In genomic region chr6:131062245-131063027, GRCh38 we compare ENCODE assay signal across 1 cellular context.
TF ChIP-seq lines count a peak whose summit lies in the region.

No MANE protein-coding gene starts in this region.

TF ChIP-seq in HepG2, 621 proteins besides CTCF, POLR2A, EP300 and RAD21 (continued from another document and continues in another):
- TF ChIP-seq HBP1 (CRISPR knock-in tag; IDR thresholded peaks at IDR 0.05; ENCODE audit: low read depth) (no peak), ZNF224 (CRISPR knock-in tag; IDR thresholded peaks at IDR 0.05) (no peak), GLI4 (CRISPR knock-in tag; IDR thresholded peaks at IDR 0.05; ENCODE audit: borderline replicate concordance) (no peak), HMGA1 (CRISPR knock-in tag; conservative IDR thresholded peaks at IDR 0.05) (no peak), ZNF30 (CRISPR knock-in tag; IDR thresholded peaks at IDR 0.05) (no peak), MTA3 (CRISPR knock-in tag; IDR thresholded peaks at IDR 0.05) (no peak), ZNF337 (CRISPR knock-in tag; IDR thresholded peaks at IDR 0.05; ENCODE audit: borderline replicate concordance, low read depth) (no peak), THAP8 (CRISPR knock-in tag; IDR thresholded peaks at IDR 0.05; ENCODE audit: borderline replicate concordance) (0 out of 2 replicates have a peak, but pooled peaks have one; percentile 27), PLRG1 (conservative IDR thresholded peaks at IDR 0.05) (no peak), ZNF251 (CRISPR knock-in tag; IDR thresholded peaks at IDR 0.05) (no peak), SMC3 (IDR thresholded peaks at IDR 0.05; ENCODE audit: low read length) (no peak), JUND (CRISPR knock-in tag; IDR thresholded peaks at IDR 0.05) (no peak), AHR (CRISPR knock-in tag; IDR thresholded peaks at IDR 0.05) (no peak), HCFC1 (IDR thresholded peaks at IDR 0.05; ENCODE audit: low read depth, low read length) (no peak), ZNF709 (CRISPR knock-in tag; IDR thresholded peaks at IDR 0.05) (no peak), ZNF18 (CRISPR knock-in tag; IDR thresholded peaks at IDR 0.05; ENCODE audit: insufficient replicate concordance) (peak; percentile 5), SAP130 (CRISPR knock-in tag; IDR thresholded peaks at IDR 0.05; ENCODE audit: low read depth) (peak; percentile 50; the same call in 1 of the 2 replicates), ZBTB40 (IDR thresholded peaks at IDR 0.05) (no peak), ZBTB40 (CRISPR knock-in tag; IDR thresholded peaks at IDR 0.05) (no peak), SCMH1 (CRISPR knock-in tag; IDR thresholded peaks at IDR 0.05; ENCODE audit: borderline replicate concordance) (no peak), ZNF10 (CRISPR knock-in tag; IDR thresholded peaks at IDR 0.05; ENCODE audit: borderline replicate concordance, low read depth) (no peak), ZUFSP (CRISPR knock-in tag; IDR thresholded peaks at IDR 0.05; ENCODE audit: borderline replicate concordance) (no peak), THRA (CRISPR knock-in tag; IDR thresholded peaks at IDR 0.05; ENCODE audit: borderline replicate concordance) (peak; percentile 2; the same call in 1 of the 2 replicates), PPARG (CRISPR knock-in tag; conservative IDR thresholded peaks at IDR 0.05) (no peak), ZNF609 (CRISPR knock-in tag; IDR thresholded peaks at IDR 0.05; ENCODE audit: borderline replicate concordance) (no peak), THAP7 (CRISPR knock-in tag; IDR thresholded peaks at IDR 0.05) (no peak), FOXA1 (IDR thresholded peaks at IDR 0.05) (no peak), FOXA1 (CRISPR knock-in tag; IDR thresholded peaks at IDR 0.05) (no peak), NBN (conservative IDR thresholded peaks at IDR 0.05) (no peak), RCOR2 (CRISPR knock-in tag; IDR thresholded peaks at IDR 0.05) (no peak), MXI1 (IDR thresholded peaks at IDR 0.05; ENCODE audit: borderline replicate concordance, low read depth, low read length) (0 out of 3 replicates have a peak, but pooled peaks have one; percentile 30), ZBTB33 (CRISPR knock-in tag; IDR thresholded peaks at IDR 0.05) (no peak), ZNF790 (CRISPR knock-in tag; IDR thresholded peaks at IDR 0.05; ENCODE audit: borderline replicate concordance) (peak; percentile 31; the same call in 1 of the 2 replicates)
